1 cellular context compared by ENCODE assay signal in the genomic region with DNA sequence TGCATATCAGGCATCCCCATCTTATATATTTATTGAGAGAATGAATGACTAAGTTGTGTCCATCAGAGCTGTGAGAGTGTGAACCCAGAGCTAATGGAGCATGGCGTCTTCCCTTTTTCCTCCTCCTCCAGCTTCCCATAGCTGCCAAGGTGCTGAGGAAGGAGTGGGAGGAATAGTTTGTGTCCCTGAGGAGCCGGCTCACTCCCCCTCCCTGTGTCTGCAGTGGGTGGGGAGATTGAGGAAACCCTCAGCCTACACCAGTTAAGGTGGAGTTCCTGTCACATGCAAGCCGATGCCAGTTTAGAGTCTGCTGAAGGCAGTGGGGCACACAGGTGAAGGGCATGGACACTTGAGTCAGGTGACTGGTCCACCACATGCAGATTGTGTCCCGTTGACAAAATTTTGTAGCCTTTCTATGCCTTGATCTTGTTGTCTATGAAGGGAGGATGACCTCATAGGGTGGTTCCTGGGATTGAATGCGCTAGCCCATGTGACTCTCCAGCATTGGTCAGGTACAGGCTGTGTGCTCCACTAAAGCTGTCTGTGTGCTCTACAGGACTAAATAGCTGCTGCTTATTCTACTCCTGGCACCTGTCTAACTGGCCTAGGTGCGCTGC.
TF ChIP-seq lines count a peak whose summit lies in the region.

No MANE protein-coding gene starts in this region.

TF ChIP-seq in HEK293, 187 proteins besides CTCF, POLR2A, EP300 and RAD21 (continued from another document and continues in another):
- TF ChIP-seq ZNF518A (tag by site-specific recombination; conservative IDR thresholded peaks at IDR 0.05; ENCODE audit: low read depth) (no peak; the same call in 1 of the 2 replicates), KLF1 (tag by site-specific recombination; IDR thresholded peaks at IDR 0.05) (peak; percentile 86), ZFHX2 (tag by site-specific recombination; conservative IDR thresholded peaks at IDR 0.05) (peak; percentile 99), ZSCAN30 (tag by site-specific recombination; IDR thresholded peaks at IDR 0.05) (0 out of 2 replicates have a peak, but pooled peaks have one; percentile 66), ZNF513 (tag by site-specific recombination; IDR thresholded peaks at IDR 0.05) (no peak), ZNF660 (tag by site-specific recombination; IDR thresholded peaks at IDR 0.05) (peak; percentile 87), TRIM28 (IDR thresholded peaks at IDR 0.05; ENCODE audit: borderline replicate concordance, low read length) (peak; percentile 72; the same call in 1 of the 2 replicates), SP3 (tag by site-specific recombination; IDR thresholded peaks at IDR 0.05) (peak; percentile 47), ZNF302 (tag by site-specific recombination; IDR thresholded peaks at IDR 0.05; ENCODE audit: low read depth) (no peak), ZNF626 (tag by site-specific recombination; IDR thresholded peaks at IDR 0.05) (no peak), ZBTB21 (tag by site-specific recombination; IDR thresholded peaks at IDR 0.05) (peak; percentile 94), ZNF629 (tag by site-specific recombination; IDR thresholded peaks at IDR 0.05) (peak; percentile 96), ZNF692 (tag by site-specific recombination; IDR thresholded peaks at IDR 0.05) (no peak; the same call in none of the 2 replicates), MEIS1 (CRISPR knock-in tag; IDR thresholded peaks at IDR 0.05; ENCODE audit: borderline replicate concordance) (no peak), PRDM10 (tag by site-specific recombination; IDR thresholded peaks at IDR 0.05) (peak; percentile 70), ZXDB (tag by site-specific recombination; IDR thresholded peaks at IDR 0.05) (peak; percentile 20; the same call in 1 of the 2 replicates), ZNF10 (tag by site-specific recombination; IDR thresholded peaks at IDR 0.05) (peak; percentile 81; the same call in 1 of the 2 replicates), ZNF561 (tag by site-specific recombination; IDR thresholded peaks at IDR 0.05; ENCODE audit: borderline replicate concordance) (peak; percentile 88), ZNF654 (tag by site-specific recombination; IDR thresholded peaks at IDR 0.05; ENCODE audit: low read depth) (peak; percentile 3; the same call in 1 of the 2 replicates), ZNF664 (tag by site-specific recombination; IDR thresholded peaks at IDR 0.05) (peak; percentile 59; the same call in 1 of the 2 replicates), ZNF843 (tag by site-specific recombination; IDR thresholded peaks at IDR 0.05) (peak; percentile 17; the same call in 1 of the 2 replicates), ZNF792 (tag by site-specific recombination; IDR thresholded peaks at IDR 0.05) (0 out of 2 replicates have a peak, but pooled peaks have one; percentile 43), MZF1 (tag by site-specific recombination; IDR thresholded peaks at IDR 0.05; ENCODE audit: borderline replicate concordance) (peak; percentile 81; the same call in 1 of the 2 replicates), ZNF677 (tag by site-specific recombination; IDR thresholded peaks at IDR 0.05) (no peak), EGR2 (tag by site-specific recombination; IDR thresholded peaks at IDR 0.05; ENCODE audit: low read depth) (peak; percentile 99)
- TF ChIP-seq, protein P1, sequence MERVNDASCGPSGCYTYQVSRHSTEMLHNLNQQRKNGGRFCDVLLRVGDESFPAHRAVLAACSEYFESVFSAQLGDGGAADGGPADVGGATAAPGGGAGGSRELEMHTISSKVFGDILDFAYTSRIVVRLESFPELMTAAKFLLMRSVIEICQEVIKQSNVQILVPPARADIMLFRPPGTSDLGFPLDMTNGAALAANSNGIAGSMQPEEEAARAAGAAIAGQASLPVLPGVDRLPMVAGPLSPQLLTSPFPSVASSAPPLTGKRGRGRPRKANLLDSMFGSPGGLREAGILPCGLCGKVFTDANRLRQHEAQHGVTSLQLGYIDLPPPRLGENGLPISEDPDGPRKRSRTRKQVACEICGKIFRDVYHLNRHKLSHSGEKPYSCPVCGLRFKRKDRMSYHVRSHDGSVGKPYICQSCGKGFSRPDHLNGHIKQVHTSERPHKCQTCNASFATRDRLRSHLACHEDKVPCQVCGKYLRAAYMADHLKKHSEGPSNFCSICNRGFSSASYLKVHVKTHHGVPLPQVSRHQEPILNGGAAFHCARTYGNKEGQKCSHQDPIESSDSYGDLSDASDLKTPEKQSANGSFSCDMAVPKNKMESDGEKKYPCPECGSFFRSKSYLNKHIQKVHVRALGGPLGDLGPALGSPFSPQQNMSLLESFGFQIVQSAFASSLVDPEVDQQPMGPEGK (tag by site-specific recombination; IDR thresholded peaks at IDR 0.05): peak; percentile 44; the same call in 1 of the 2 replicates
- TF ChIP-seq, protein P2, sequence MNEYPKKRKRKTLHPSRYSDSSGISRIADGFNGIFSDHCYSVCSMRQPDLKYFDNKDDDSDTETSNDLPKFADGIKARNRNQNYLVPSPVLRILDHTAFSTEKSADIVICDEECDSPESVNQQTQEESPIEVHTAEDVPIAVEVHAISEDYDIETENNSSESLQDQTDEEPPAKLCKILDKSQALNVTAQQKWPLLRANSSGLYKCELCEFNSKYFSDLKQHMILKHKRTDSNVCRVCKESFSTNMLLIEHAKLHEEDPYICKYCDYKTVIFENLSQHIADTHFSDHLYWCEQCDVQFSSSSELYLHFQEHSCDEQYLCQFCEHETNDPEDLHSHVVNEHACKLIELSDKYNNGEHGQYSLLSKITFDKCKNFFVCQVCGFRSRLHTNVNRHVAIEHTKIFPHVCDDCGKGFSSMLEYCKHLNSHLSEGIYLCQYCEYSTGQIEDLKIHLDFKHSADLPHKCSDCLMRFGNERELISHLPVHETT (tag by site-specific recombination; IDR thresholded peaks at IDR 0.05): peak; percentile 80; the same call in 1 of the 2 replicates
- TF ChIP-seq, protein P3, sequence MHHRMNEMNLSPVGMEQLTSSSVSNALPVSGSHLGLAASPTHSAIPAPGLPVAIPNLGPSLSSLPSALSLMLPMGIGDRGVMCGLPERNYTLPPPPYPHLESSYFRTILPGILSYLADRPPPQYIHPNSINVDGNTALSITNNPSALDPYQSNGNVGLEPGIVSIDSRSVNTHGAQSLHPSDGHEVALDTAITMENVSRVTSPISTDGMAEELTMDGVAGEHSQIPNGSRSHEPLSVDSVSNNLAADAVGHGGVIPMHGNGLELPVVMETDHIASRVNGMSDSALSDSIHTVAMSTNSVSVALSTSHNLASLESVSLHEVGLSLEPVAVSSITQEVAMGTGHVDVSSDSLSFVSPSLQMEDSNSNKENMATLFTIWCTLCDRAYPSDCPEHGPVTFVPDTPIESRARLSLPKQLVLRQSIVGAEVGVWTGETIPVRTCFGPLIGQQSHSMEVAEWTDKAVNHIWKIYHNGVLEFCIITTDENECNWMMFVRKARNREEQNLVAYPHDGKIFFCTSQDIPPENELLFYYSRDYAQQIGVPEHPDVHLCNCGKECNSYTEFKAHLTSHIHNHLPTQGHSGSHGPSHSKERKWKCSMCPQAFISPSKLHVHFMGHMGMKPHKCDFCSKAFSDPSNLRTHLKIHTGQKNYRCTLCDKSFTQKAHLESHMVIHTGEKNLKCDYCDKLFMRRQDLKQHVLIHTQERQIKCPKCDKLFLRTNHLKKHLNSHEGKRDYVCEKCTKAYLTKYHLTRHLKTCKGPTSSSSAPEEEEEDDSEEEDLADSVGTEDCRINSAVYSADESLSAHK (tag by site-specific recombination; IDR thresholded peaks at IDR 0.05): no peak
- TF ChIP-seq, protein P4, sequence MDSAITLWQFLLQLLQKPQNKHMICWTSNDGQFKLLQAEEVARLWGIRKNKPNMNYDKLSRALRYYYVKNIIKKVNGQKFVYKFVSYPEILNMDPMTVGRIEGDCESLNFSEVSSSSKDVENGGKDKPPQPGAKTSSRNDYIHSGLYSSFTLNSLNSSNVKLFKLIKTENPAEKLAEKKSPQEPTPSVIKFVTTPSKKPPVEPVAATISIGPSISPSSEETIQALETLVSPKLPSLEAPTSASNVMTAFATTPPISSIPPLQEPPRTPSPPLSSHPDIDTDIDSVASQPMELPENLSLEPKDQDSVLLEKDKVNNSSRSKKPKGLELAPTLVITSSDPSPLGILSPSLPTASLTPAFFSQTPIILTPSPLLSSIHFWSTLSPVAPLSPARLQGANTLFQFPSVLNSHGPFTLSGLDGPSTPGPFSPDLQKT (IDR thresholded peaks at IDR 0.05; ENCODE audit: borderline replicate concordance, low read depth, low read length): no peak
- TF ChIP-seq, protein P5, sequence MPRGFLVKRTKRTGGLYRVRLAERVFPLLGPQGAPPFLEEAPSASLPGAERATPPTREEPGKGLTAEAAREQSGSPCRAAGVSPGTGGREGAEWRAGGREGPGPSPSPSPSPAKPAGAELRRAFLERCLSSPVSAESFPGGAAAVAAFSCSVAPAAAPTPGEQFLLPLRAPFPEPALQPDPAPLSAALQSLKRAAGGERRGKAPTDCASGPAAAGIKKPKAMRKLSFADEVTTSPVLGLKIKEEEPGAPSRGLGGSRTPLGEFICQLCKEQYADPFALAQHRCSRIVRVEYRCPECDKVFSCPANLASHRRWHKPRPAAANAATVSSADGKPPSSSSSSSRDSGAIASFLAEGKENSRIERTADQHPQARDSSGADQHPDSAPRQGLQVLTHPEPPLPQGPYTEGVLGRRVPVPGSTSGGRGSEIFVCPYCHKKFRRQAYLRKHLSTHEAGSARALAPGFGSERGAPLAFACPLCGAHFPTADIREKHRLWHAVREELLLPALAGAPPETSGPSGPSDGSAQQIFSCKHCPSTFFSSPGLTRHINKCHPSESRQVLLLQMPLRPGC (tag by site-specific recombination; IDR thresholded peaks at IDR 0.05): peak; percentile 45; the same call in 1 of the 2 replicates
